In genomic region chr6:14674458-14674857, GRCh38 we compare ENCODE assay signal across 16 cellular contexts.
DNase-seq lines count a peak whose midpoint lies in the region; ATAC-seq lines count a peak whose summit lies in the region.
"Had no signal": no experiment of that assay in that cellular context is flagged by ENCODE, and none has a peak within 500 bp of the region (broad histone marks: within the 10 kb centered on the region; RNA-seq: fewer than 3 reads in every experiment).

No MANE protein-coding gene starts in this region.

- peak overlapping the region; percentile 87 to 95 for H3K27ac Mint-ChIP-seq in activated naive CD4-positive, alpha-beta T cell treated with anti-CD3 and anti-CD28 coated beads, Interleukin-2, amount 50 U/mL, for 72 hours
- H3K27ac Mint-ChIP-seq in activated naive CD4-positive, alpha-beta T cell treated with anti-CD3 and anti-CD28 coated beads, Interleukin-2, amount 10 ng/mL, durations not matched to agents 7 days and 5 days = no peak overlapping the region
- peak overlapping the region; percentile 25 for H3K27ac Mint-ChIP-seq in activated T-helper 1 cell treated with anti-CD3 and anti-CD28 coated beads, Interleukin-12 subunit alpha, Interleukin-12 subunit beta, Interleukin-2, Interleukin-4 antibody, amounts not matched to agents 30 ng/mL and 10 ng/mL and 1 ng/mL, durations not matched to agents 14 hours and 24 hours and 36 hours
- peak overlapping the region; percentile 30 for H3K27ac Mint-ChIP-seq in stimulated activated memory B cell treated with anti-CD40 and anti-IgM and Interleukin-4, amounts not matched to agents 10 μg/mL and 1 μg/mL and 100 μg/mL, for 72 hours
- H3K27ac Mint-ChIP-seq: CD8-positive, alpha-beta T cell had no signal

- no peak overlapping the region for H3K4me3 Mint-ChIP-seq in activated naive CD4-positive, alpha-beta T cell treated with anti-CD3 and anti-CD28 coated beads, Interleukin-2, amount 10 ng/mL, durations not matched to agents 7 days and 5 days
- H3K4me3 Mint-ChIP-seq in activated T-helper 1 cell treated with anti-CD3 and anti-CD28 coated beads, Interleukin-12 subunit alpha, Interleukin-12 subunit beta, Interleukin-2, Interleukin-4 antibody, amounts not matched to agents 30 ng/mL and 10 ng/mL and 1 ng/mL, durations not matched to agents 14 hours and 24 hours and 36 hours = no peak overlapping the region
- no peak overlapping the region for H3K4me3 Mint-ChIP-seq in stimulated activated memory B cell treated with anti-CD40 and anti-IgM and Interleukin-4, amounts not matched to agents 10 μg/mL and 1 μg/mL and 100 μg/mL, for 72 hours
- H3K4me3 Mint-ChIP-seq: CD8-positive, alpha-beta T cell had no signal

- intact Hi-C loops in activated T-helper 1 cell treated with anti-CD3 and anti-CD28 coated beads, Interleukin-12 subunit alpha, Interleukin-12 subunit beta, Interleukin-2, Interleukin-4 antibody, amounts not matched to agents 30 ng/mL and 10 ng/mL and 1 ng/mL, durations not matched to agents 14 hours and 24 hours and 36 hours (cut with micrococcal nuclease) = no loop called here

- no peaks in the 10 kb centered on the region for H3K36me3 Mint-ChIP-seq in activated naive CD4-positive, alpha-beta T cell treated with anti-CD3 and anti-CD28 coated beads, Interleukin-2, amount 50 U/mL, for 72 hours
- no peaks in the 10 kb centered on the region for H3K36me3 Mint-ChIP-seq in activated naive CD4-positive, alpha-beta T cell treated with anti-CD3 and anti-CD28 coated beads, Interleukin-2, amount 10 ng/mL, durations not matched to agents 7 days and 5 days
- H3K36me3 Mint-ChIP-seq in activated T-helper 1 cell treated with anti-CD3 and anti-CD28 coated beads, Interleukin-12 subunit alpha, Interleukin-12 subunit beta, Interleukin-2, Interleukin-4 antibody, amounts not matched to agents 30 ng/mL and 10 ng/mL and 1 ng/mL, durations not matched to agents 14 hours and 24 hours and 36 hours (ENCODE audit: low read depth) = peaks cover 2% of the 10 kb centered on the region
- no peaks in the 10 kb centered on the region for H3K36me3 Mint-ChIP-seq in stimulated activated memory B cell treated with anti-CD40 and anti-IgM and Interleukin-4, amounts not matched to agents 10 μg/mL and 1 μg/mL and 100 μg/mL, for 72 hours
- H3K36me3 Mint-ChIP-seq: CD8-positive, alpha-beta T cell had no signal

- H3K4me1 Mint-ChIP-seq in activated naive CD4-positive, alpha-beta T cell treated with anti-CD3 and anti-CD28 coated beads, Interleukin-2, amount 10 ng/mL, durations not matched to agents 7 days and 5 days = peaks cover 5% of the 10 kb centered on the region
- peaks cover 26% of the 10 kb centered on the region for H3K4me1 Mint-ChIP-seq in activated T-helper 1 cell treated with anti-CD3 and anti-CD28 coated beads, Interleukin-12 subunit alpha, Interleukin-12 subunit beta, Interleukin-2, Interleukin-4 antibody, amounts not matched to agents 30 ng/mL and 10 ng/mL and 1 ng/mL, durations not matched to agents 14 hours and 24 hours and 36 hours (ENCODE audit: low read depth)
- H3K4me1 Mint-ChIP-seq in stimulated activated memory B cell treated with anti-CD40 and anti-IgM and Interleukin-4, amounts not matched to agents 10 μg/mL and 1 μg/mL and 100 μg/mL, for 72 hours = peaks cover 15% of the 10 kb centered on the region

- CTCF ChIA-PET in activated naive CD4-positive, alpha-beta T cell treated with anti-CD3 and anti-CD28 coated beads, Interleukin-2, amount 10 ng/mL, durations not matched to agents 7 days and 5 days (lab: Charles Lee) = no interaction called here

- ATAC-seq in activated naive CD4-positive, alpha-beta T cell treated with anti-CD3 and anti-CD28 coated beads, Interleukin-2, amount 50 U/mL, for 72 hours = peak; percentile 17 to 34
- no peak for ATAC-seq in stimulated activated memory B cell treated with anti-CD40 and anti-IgM and Interleukin-4, amounts not matched to agents 10 μg/mL and 1 μg/mL and 100 μg/mL, for 72 hours
- ATAC-seq: CD8-positive, alpha-beta T cell had no signal

- H3K9me3 Mint-ChIP-seq in activated naive CD4-positive, alpha-beta T cell treated with anti-CD3 and anti-CD28 coated beads, Interleukin-2, amount 50 U/mL, for 72 hours = peaks cover 0 to 20% of the 10 kb centered on the region in 2 donors
- no peaks in the 10 kb centered on the region for H3K9me3 Mint-ChIP-seq in activated naive CD4-positive, alpha-beta T cell treated with anti-CD3 and anti-CD28 coated beads, Interleukin-2, amount 10 ng/mL, durations not matched to agents 7 days and 5 days
- no peaks in the 10 kb centered on the region for H3K9me3 Mint-ChIP-seq in activated T-helper 1 cell treated with anti-CD3 and anti-CD28 coated beads, Interleukin-12 subunit alpha, Interleukin-12 subunit beta, Interleukin-2, Interleukin-4 antibody, amounts not matched to agents 30 ng/mL and 10 ng/mL and 1 ng/mL, durations not matched to agents 14 hours and 24 hours and 36 hours
- no peaks in the 10 kb centered on the region for H3K9me3 Mint-ChIP-seq in stimulated activated memory B cell treated with anti-CD40 and anti-IgM and Interleukin-4, amounts not matched to agents 10 μg/mL and 1 μg/mL and 100 μg/mL, for 72 hours
- H3K9me3 Mint-ChIP-seq: CD8-positive, alpha-beta T cell had no signal

- no peak for DNase-seq in activated naive CD4-positive, alpha-beta T cell treated with anti-CD3 and anti-CD28 coated beads, Interleukin-2, amount 50 U/mL, for 72 hours (ENCODE audit: low spot score in 2 of 2)
- DNase-seq in activated naive CD4-positive, alpha-beta T cell treated with anti-CD3 and anti-CD28 coated beads, Interleukin-2, amount 10 ng/mL, durations not matched to agents 7 days and 5 days = no peak
- DNase-seq in M059J (ENCODE audit: low read depth) (peak; percentile 39), COR-L47 (lab: John Stamatoyannopoulos, UW) (no peak), HK-2 (ENCODE audit: unreplicated experiment) (no peak)
- DNase-seq in activated T-helper 1 cell treated with anti-CD3 and anti-CD28 coated beads, Interleukin-12 subunit alpha, Interleukin-12 subunit beta, Interleukin-2, Interleukin-4 antibody, amounts not matched to agents 30 ng/mL and 10 ng/mL and 1 ng/mL, durations not matched to agents 14 hours and 24 hours and 36 hours (ENCODE audit: low spot score) = no peak
- DNase-seq: BE2C; CD8-positive, alpha-beta T cell; IMR-90; MV-4-11; NCI-H1417 treated with DMSO at 0.1 percent for 48 hours; NCI-H2081; NCI-H226; NCI-H526; OCI-M1 had no signal

- peaks cover 14% of the 10 kb centered on the region for H3K27me3 Mint-ChIP-seq in activated naive CD4-positive, alpha-beta T cell treated with anti-CD3 and anti-CD28 coated beads, Interleukin-2, amount 10 ng/mL, durations not matched to agents 7 days and 5 days
- peaks cover 14% of the 10 kb centered on the region for H3K27me3 Mint-ChIP-seq in activated T-helper 1 cell treated with anti-CD3 and anti-CD28 coated beads, Interleukin-12 subunit alpha, Interleukin-12 subunit beta, Interleukin-2, Interleukin-4 antibody, amounts not matched to agents 30 ng/mL and 10 ng/mL and 1 ng/mL, durations not matched to agents 14 hours and 24 hours and 36 hours (ENCODE audit: insufficient read depth)
- no peaks in the 10 kb centered on the region for H3K27me3 Mint-ChIP-seq in stimulated activated memory B cell treated with anti-CD40 and anti-IgM and Interleukin-4, amounts not matched to agents 10 μg/mL and 1 μg/mL and 100 μg/mL, for 72 hours
